ENCODE assay signal across 16 cellular contexts in genomic region chr10:71533936-71534335, GRCh38.
DNase-seq lines count a peak whose midpoint lies in the region; ATAC-seq and TF ChIP-seq lines count a peak whose summit lies in the region.
"Had no signal": no experiment of that assay in that cellular context is flagged by ENCODE, and none has a peak within 500 bp of the region (broad histone marks: within the 10 kb centered on the region; RNA-seq: fewer than 3 reads in every experiment).

No MANE protein-coding gene starts in this region.

- no peak overlapping the region for H3K9ac ChIP-seq in SK-N-SH
- H3K9ac ChIP-seq: BLaER1 had no signal

- no peaks in the 10 kb centered on the region for H3K9me3 ChIP-seq in SK-N-SH
- no peaks in the 10 kb centered on the region for H3K9me3 ChIP-seq in WERI-Rb-1 (ENCODE audit: severe bottlenecking)
- no peaks in the 10 kb centered on the region for H3K9me3 ChIP-seq in gastroesophageal sphincter
- H3K9me3 ChIP-seq: BLaER1, Caco-2 had no signal

- ATAC-seq in SK-N-SH treated with all-trans-retinoic acid at 6 μM for 48 hours: no peak
- ATAC-seq in activated CD8-positive, alpha-beta memory T cell treated with anti-CD3 and anti-CD28 coated beads, Interleukin-2, amount 10 ng/mL, durations not matched to agents 7 days and 5 days: no peak
- ATAC-seq in gastroesophageal sphincter: no peak

- TF ChIP-seq RAD21 in SK-N-SH (IDR thresholded peaks at IDR 0.05; ENCODE audit: low read length): no peak

- H3K4me3 ChIP-seq in SK-N-SH (ENCODE audit: low read depth in 2 of 2, low read length in 1 of 2): no peak overlapping the region
- no peak overlapping the region for H3K4me3 ChIP-seq in WERI-Rb-1 (ENCODE audit: low read depth, low read length)
- no peak overlapping the region for H3K4me3 ChIP-seq in gastroesophageal sphincter
- H3K4me3 ChIP-seq: BLaER1 had no signal

- DNase-seq in SK-N-SH (peak; percentile 61), WERI-Rb-1 (no peak), neural crest cell (ENCODE audit: low read depth, low spot score) (no peak), AML-193 (lab: John Stamatoyannopoulos, UW) (no peak)
- no peak for DNase-seq in activated CD8-positive, alpha-beta memory T cell treated with anti-CD3 and anti-CD28 coated beads, Interleukin-2, amount 10 ng/mL, durations not matched to agents 7 days and 5 days
- DNase-seq: Caco-2; CD8-positive, alpha-beta memory T cell; DND-41; GDM1; GOT3; H9 had no signal

- H3K9me2 ChIP-seq in SK-N-SH: no peaks in the 10 kb centered on the region

- no peak overlapping the region for H3K4me3 Mint-ChIP-seq in dendritic cell treated with granulocyte-macrophage colony-stimulating factor and Interleukin-4, amounts not matched to agents 40 ng/mL and 50 ng/mL, for 4 days
- H3K4me3 Mint-ChIP-seq in neural crest cell: no peak overlapping the region
- H3K4me3 Mint-ChIP-seq in activated CD8-positive, alpha-beta memory T cell treated with anti-CD3 and anti-CD28 coated beads, Interleukin-2, amount 10 ng/mL, durations not matched to agents 7 days and 5 days: no peak overlapping the region
- H3K4me3 Mint-ChIP-seq: CD8-positive, alpha-beta memory T cell; H9 had no signal

- POLR2A ChIA-PET in SK-N-SH (lab: Yijun Ruan, JAX): no interaction called here

- H3K4me1 ChIP-seq in SK-N-SH (ENCODE audit: control insufficient read depth in 1 of 2, insufficient read depth in 2 of 2, low read depth in 1 of 2, low read length in 1 of 2) (peaks cover 0 to 19% of the 10 kb centered on the region in 2 experiments; a peak in 1 of 4 replicates), gastroesophageal sphincter (no peaks in the 10 kb centered on the region)
- H3K4me1 ChIP-seq: Caco-2 had no signal

- no peak overlapping the region for H3K4me2 ChIP-seq in SK-N-SH
- H3K4me2 ChIP-seq: BLaER1 had no signal

- peak overlapping the region; percentile 49 for H3K27ac Mint-ChIP-seq in dendritic cell treated with granulocyte-macrophage colony-stimulating factor and Interleukin-4, amounts not matched to agents 40 ng/mL and 50 ng/mL, for 4 days
- H3K27ac Mint-ChIP-seq in neural crest cell (ENCODE audit: unreplicated experiment): peak overlapping the region; percentile 11
- no peak overlapping the region for H3K27ac Mint-ChIP-seq in activated CD8-positive, alpha-beta memory T cell treated with anti-CD3 and anti-CD28 coated beads, Interleukin-2, amount 10 ng/mL, durations not matched to agents 7 days and 5 days
- H3K27ac Mint-ChIP-seq: CD8-positive, alpha-beta memory T cell had no signal

- peaks cover 4% of the 10 kb centered on the region for H3K27me3 Mint-ChIP-seq in dendritic cell treated with granulocyte-macrophage colony-stimulating factor and Interleukin-4, amounts not matched to agents 40 ng/mL and 50 ng/mL, for 4 days
- H3K27me3 Mint-ChIP-seq in neural crest cell (ENCODE audit: low read depth): no peaks in the 10 kb centered on the region
- H3K27me3 Mint-ChIP-seq in activated CD8-positive, alpha-beta memory T cell treated with anti-CD3 and anti-CD28 coated beads, Interleukin-2, amount 10 ng/mL, durations not matched to agents 7 days and 5 days: no peaks in the 10 kb centered on the region

- H3K27me3 ChIP-seq in SK-N-SH (ENCODE audit: insufficient read depth) (0 out of 2 replicates have a peak, but pooled peaks cover 12% of the 10 kb centered on the region), WERI-Rb-1 (ENCODE audit: insufficient read depth, low read depth, severe bottlenecking) (no peaks in the 10 kb centered on the region), gastroesophageal sphincter (no peaks in the 10 kb centered on the region)
- H3K27me3 ChIP-seq: BLaER1 had no signal

- H4K20me1 ChIP-seq in SK-N-SH (ENCODE audit: insufficient read depth): no peaks in the 10 kb centered on the region
- H4K20me1 ChIP-seq: BLaER1 had no signal

- intact Hi-C loops in dendritic cell treated with granulocyte-macrophage colony-stimulating factor and Interleukin-4, amounts not matched to agents 40 ng/mL and 50 ng/mL, for 4 days (cut with micrococcal nuclease): no loop called here

- H3F3A ChIP-seq in SK-N-SH (replicated peaks; ENCODE audit: insufficient read depth): no peaks in the 10 kb centered on the region

- no peaks in the 10 kb centered on the region for H3K36me3 ChIP-seq in SK-N-SH (replicated peaks in 1 of 2; ENCODE audit: control insufficient read depth in 1 of 2, insufficient read depth in 2 of 2, low read length in 1 of 2)
- peaks cover 68% of the 10 kb centered on the region for H3K36me3 ChIP-seq in WERI-Rb-1
- H3K36me3 ChIP-seq in gastroesophageal sphincter: no peaks in the 10 kb centered on the region
- H3K36me3 ChIP-seq: BLaER1 had no signal

- H3K36me3 Mint-ChIP-seq in dendritic cell treated with granulocyte-macrophage colony-stimulating factor and Interleukin-4, amounts not matched to agents 40 ng/mL and 50 ng/mL, for 4 days (ENCODE audit: low read depth): no peaks in the 10 kb centered on the region
- no peaks in the 10 kb centered on the region for H3K36me3 Mint-ChIP-seq in neural crest cell (ENCODE audit: low read depth)
- H3K36me3 Mint-ChIP-seq in activated CD8-positive, alpha-beta memory T cell treated with anti-CD3 and anti-CD28 coated beads, Interleukin-2, amount 10 ng/mL, durations not matched to agents 7 days and 5 days: no peaks in the 10 kb centered on the region

- TF ChIP-seq EP300 in SK-N-SH (IDR thresholded peaks at IDR 0.05; ENCODE audit: borderline replicate concordance in 1 of 2, low read depth in 1 of 2, low read length in 1 of 2) (0 out of 4 replicates have a peak, but pooled peaks of 1 of the 2 experiments have one; percentile 8), gastroesophageal sphincter (IDR thresholded peaks at IDR 0.05) (no peak)

- CTCF ChIA-PET in SK-N-SH (lab: Yijun Ruan, JAX): interaction anchor here (0.7 kb wide), 1 partner anchor 138 kb away, joined by 3 read pairs; no protein-coding TSS in a partner anchor
- CTCF ChIA-PET in activated CD8-positive, alpha-beta memory T cell treated with anti-CD3 and anti-CD28 coated beads, Interleukin-2, amount 10 ng/mL, durations not matched to agents 7 days and 5 days (lab: Charles Lee): interaction anchor here (0.8 kb wide), 1 partner anchor 12 kb away, joined by 3 read pairs; no protein-coding TSS in a partner anchor

- H2AFZ ChIP-seq in SK-N-SH (ENCODE audit: low read depth): no peak overlapping the region

- WGBS in SK-N-SH (ENCODE audit: low lambda C conversion rate): 39% methylated on average over 7 of the region's 7 CpGs
- WGBS in gastroesophageal sphincter (ENCODE audit: low coverage in 1 of 2), 2 donors: 81 to 94% methylated on average over 6 to 7 of the region's 7 CpGs

- no peaks in the 10 kb centered on the region for H3K9me3 Mint-ChIP-seq in dendritic cell treated with granulocyte-macrophage colony-stimulating factor and Interleukin-4, amounts not matched to agents 40 ng/mL and 50 ng/mL, for 4 days
- no peaks in the 10 kb centered on the region for H3K9me3 Mint-ChIP-seq in neural crest cell
- no peaks in the 10 kb centered on the region for H3K9me3 Mint-ChIP-seq in activated CD8-positive, alpha-beta memory T cell treated with anti-CD3 and anti-CD28 coated beads, Interleukin-2, amount 10 ng/mL, durations not matched to agents 7 days and 5 days (ENCODE audit: low read depth)
- H3K9me3 Mint-ChIP-seq: CD8-positive, alpha-beta memory T cell; H9 had no signal

- TF ChIP-seq CTCF in SK-N-SH (IDR thresholded peaks at IDR 0.05): no peak
- TF ChIP-seq CTCF in WERI-Rb-1 (IDR thresholded peaks at IDR 0.05; ENCODE audit: low read depth, low read length): no peak
- no peak for TF ChIP-seq CTCF in neural crest cell (conservative IDR thresholded peaks at IDR 0.05)
- TF ChIP-seq CTCF in gastroesophageal sphincter (IDR thresholded peaks at IDR 0.05): no peak

- no peak for TF ChIP-seq POLR2A in gastroesophageal sphincter (IDR thresholded peaks at IDR 0.05)

- no peak overlapping the region for H3K27ac ChIP-seq in SK-N-SH (ENCODE audit: low read depth in 2 of 2, low read length in 1 of 2)
- peak overlapping the region; percentile 67; the same call in 1 of the 2 replicates for H3K27ac ChIP-seq in WERI-Rb-1
- H3K27ac ChIP-seq in gastroesophageal sphincter: no peak overlapping the region
- H3K27ac ChIP-seq: 22Rv1, BLaER1 had no signal

- H3K79me2 ChIP-seq in SK-N-SH (ENCODE audit: insufficient read depth): no peaks in the 10 kb centered on the region

- H3K4me1 Mint-ChIP-seq in dendritic cell treated with granulocyte-macrophage colony-stimulating factor and Interleukin-4, amounts not matched to agents 40 ng/mL and 50 ng/mL, for 4 days (ENCODE audit: low read depth): peaks cover 30% of the 10 kb centered on the region
- H3K4me1 Mint-ChIP-seq in neural crest cell: peaks cover 39% of the 10 kb centered on the region
- peaks cover 6% of the 10 kb centered on the region for H3K4me1 Mint-ChIP-seq in activated CD8-positive, alpha-beta memory T cell treated with anti-CD3 and anti-CD28 coated beads, Interleukin-2, amount 10 ng/mL, durations not matched to agents 7 days and 5 days

TF ChIP-seq in SK-N-SH, 30 proteins besides CTCF, POLR2A, EP300 and RAD21 (continues in another document):
- TF ChIP-seq PBX3 (IDR thresholded peaks at IDR 0.05) (no peak), TEAD4 (IDR thresholded peaks at IDR 0.05; ENCODE audit: borderline replicate concordance, insufficient read depth) (no peak), TCF12 (IDR thresholded peaks at IDR 0.05) (no peak)

TF ChIP-seq in SK-N-SH treated with all-trans-retinoic acid at 6 μM for 48 hours, 23 proteins besides CTCF, POLR2A, EP300 and RAD21 (continues in another document):
- TF ChIP-seq, protein P1, sequence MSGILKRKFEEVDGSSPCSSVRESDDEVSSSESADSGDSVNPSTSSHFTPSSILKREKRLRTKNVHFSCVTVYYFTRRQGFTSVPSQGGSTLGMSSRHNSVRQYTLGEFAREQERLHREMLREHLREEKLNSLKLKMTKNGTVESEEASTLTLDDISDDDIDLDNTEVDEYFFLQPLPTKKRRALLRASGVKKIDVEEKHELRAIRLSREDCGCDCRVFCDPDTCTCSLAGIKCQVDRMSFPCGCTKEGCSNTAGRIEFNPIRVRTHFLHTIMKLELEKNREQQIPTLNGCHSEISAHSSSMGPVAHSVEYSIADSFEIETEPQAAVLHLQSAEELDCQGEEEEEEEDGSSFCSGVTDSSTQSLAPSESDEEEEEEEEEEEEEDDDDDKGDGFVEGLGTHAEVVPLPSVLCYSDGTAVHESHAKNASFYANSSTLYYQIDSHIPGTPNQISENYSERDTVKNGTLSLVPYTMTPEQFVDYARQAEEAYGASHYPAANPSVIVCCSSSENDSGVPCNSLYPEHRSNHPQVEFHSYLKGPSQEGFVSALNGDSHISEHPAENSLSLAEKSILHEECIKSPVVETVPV (CRISPR knock-in tag; IDR thresholded peaks at IDR 0.05): no peak
